Comparison of ENCODE assay signal across 25 cellular contexts in genomic region chr18:3704556-3705162, GRCh38.
DNase-seq lines count a peak whose midpoint lies in the region; ATAC-seq, FAIRE-seq and TF ChIP-seq lines count a peak whose summit lies in the region.
"Had no signal": no experiment of that assay in that cellular context is flagged by ENCODE, and none has a peak within 500 bp of the region (broad histone marks: within the 10 kb centered on the region; RNA-seq: fewer than 3 reads in every experiment).

No MANE protein-coding gene starts in this region.

- peaks cover 7% of the 10 kb centered on the region for H3K4me1 Mint-ChIP-seq in activated naive CD4-positive, alpha-beta T cell treated with anti-CD3 and anti-CD28 coated beads for 36 hours (ENCODE audit: low read depth)

- peak overlapping the region; percentile 78 to 81 for H3K27ac ChIP-seq in A549
- H3K27ac ChIP-seq: PC-9, prostate gland, skin epidermis, tibial nerve had no signal

- DNase-seq in A549 (ENCODE audit: low read depth in 1 of 2, low spot score in 1 of 2) (no peak), amniotic epithelial cell (ENCODE audit: low read depth) (peak; percentile 43), kidney glomerular epithelial cell (lab: John Stamatoyannopoulos, UW) (peak; percentile 62), LoVo (ENCODE audit: low spot score) (no peak)
- no peak for DNase-seq in stimulated activated CD4-positive, alpha-beta T cell treated with anti-CD3 and anti-CD28 coated beads, Interleukin-4, amount 100 ng/mL, for 1 hour
- no peak for DNase-seq in activated naive CD4-positive, alpha-beta T cell treated with anti-CD3 and anti-CD28 coated beads for 36 hours
- DNase-seq: activated CD4-positive, alpha-beta memory T cell treated with anti-CD3 and anti-CD28 coated beads for 36 hours; activated gamma-delta T cell; activated T-cell treated with anti-CD3 and anti-CD28 coated beads for 4 hours; effector memory CD4-positive, alpha-beta T cell; H9; Kasumi-1; NCI-H1105 treated with DMSO at 0.1 percent for 48 hours; NCI-H2107; NCI-H82; PC-9; stimulated activated CD4-positive, alpha-beta T cell treated with anti-CD3 and anti-CD28 coated beads, Interleukin-2, amount 100 ng/mL, for 48 hours; T-helper 17 cell had no signal

- H3K27me3 Mint-ChIP-seq in activated naive CD4-positive, alpha-beta T cell treated with anti-CD3 and anti-CD28 coated beads for 36 hours (ENCODE audit: low read depth), result peaks cover 28% of the 10 kb centered on the region

- TF ChIP-seq POLR2A in A549 (IDR thresholded peaks at IDR 0.05; ENCODE audit: low read length), result no peak

- FAIRE-seq in A549 (lab: Jason Lieb, UNC) (no peak), G401.6 (lab: Jason Lieb, UNC) (peak; percentile 47)
- FAIRE-seq: GM18507 had no signal

- peak overlapping the region; percentile 70; the same call in 2 of the 3 replicates for H3K4me2 ChIP-seq in A549

- intact Hi-C loops in activated naive CD4-positive, alpha-beta T cell treated with anti-CD3 and anti-CD28 coated beads for 36 hours (cut with micrococcal nuclease), result no loop called here

- peaks cover 30% of the 10 kb centered on the region for H3K4me1 ChIP-seq in A549
- H3K4me1 ChIP-seq: prostate gland had no signal

- no peak overlapping the region for H3K27ac Mint-ChIP-seq in activated naive CD4-positive, alpha-beta T cell treated with anti-CD3 and anti-CD28 coated beads for 36 hours
- H3K27ac Mint-ChIP-seq: activated CD4-positive, alpha-beta memory T cell treated with anti-CD3 and anti-CD28 coated beads for 36 hours; stimulated activated naive CD8-positive, alpha-beta T cell treated with anti-CD3 and anti-CD28 coated beads, Interleukin-15, Interleukin-2, amounts not matched to agents 100 ng/mL and 50 ng/mL, for 24 hours; T-helper 17 cell had no signal

- no peaks in the 10 kb centered on the region for H3K36me3 Mint-ChIP-seq in activated naive CD4-positive, alpha-beta T cell treated with anti-CD3 and anti-CD28 coated beads for 36 hours (ENCODE audit: low read depth)
- H3K36me3 Mint-ChIP-seq: activated CD4-positive, alpha-beta memory T cell treated with anti-CD3 and anti-CD28 coated beads for 36 hours had no signal

- H3K4me3 Mint-ChIP-seq in activated naive CD4-positive, alpha-beta T cell treated with anti-CD3 and anti-CD28 coated beads for 36 hours, result no peak overlapping the region
- H3K4me3 Mint-ChIP-seq: activated CD4-positive, alpha-beta memory T cell treated with anti-CD3 and anti-CD28 coated beads for 36 hours; H9; stimulated activated naive CD8-positive, alpha-beta T cell treated with anti-CD3 and anti-CD28 coated beads, Interleukin-15, Interleukin-2, amounts not matched to agents 100 ng/mL and 50 ng/mL, for 24 hours; T-helper 17 cell had no signal

- no peak for TF ChIP-seq EP300 in A549 (IDR thresholded peaks at IDR 0.05)

- CTCF ChIA-PET in A549 (lab: Yijun Ruan, JAX), result interaction anchor here (0.6 to 2.6 kb wide), 17 partner anchors 8 to 364 kb away, joined by 3 to 21 read pairs (median 5); no protein-coding TSS in a partner anchor
- CTCF ChIA-PET in activated naive CD4-positive, alpha-beta T cell treated with anti-CD3 and anti-CD28 coated beads for 36 hours (lab: Charles Lee), result interaction anchor here (0.6 to 2.1 kb wide), 4 partner anchors 20 to 406 kb away, joined by 3 to 10 read pairs (median 4); no protein-coding TSS in a partner anchor

- no peaks in the 10 kb centered on the region for H3K9me3 Mint-ChIP-seq in activated naive CD4-positive, alpha-beta T cell treated with anti-CD3 and anti-CD28 coated beads for 36 hours
- H3K9me3 Mint-ChIP-seq: activated CD4-positive, alpha-beta memory T cell treated with anti-CD3 and anti-CD28 coated beads for 36 hours; H9; stimulated activated naive CD8-positive, alpha-beta T cell treated with anti-CD3 and anti-CD28 coated beads, Interleukin-15, Interleukin-2, amounts not matched to agents 100 ng/mL and 50 ng/mL, for 24 hours had no signal

- no peak overlapping the region for H3K4me3 ChIP-seq in A549
- H3K4me3 ChIP-seq: PC-9, prostate gland, skin epidermis, tibial nerve had no signal

- no peak for TF ChIP-seq CTCF in A549 (IDR thresholded peaks at IDR 0.05)

- no peak for TF ChIP-seq RAD21 in A549 (conservative IDR thresholded peaks at IDR 0.05 in 1 of 2, IDR thresholded peaks at IDR 0.05 in 1 of 2)

- no peaks in the 10 kb centered on the region for H3K9me3 ChIP-seq in A549
- H3K9me3 ChIP-seq: prostate gland, tibial nerve had no signal

- POLR2A ChIA-PET in A549 (lab: Yijun Ruan, JAX), result no interaction called here

- ATAC-seq in A549, result no peak
- ATAC-seq in GM21367 (IDR thresholded peaks at IDR 0.05; ENCODE audit: unreplicated experiment), result no peak
- ATAC-seq: T-helper 17 cell had no signal

- 95% methylated on average over 1 of the region's 1 CpG for WGBS in A549 (ENCODE audit: missing lambda C conversion rate)

TF ChIP-seq in A549, 52 proteins besides CTCF, POLR2A, EP300 and RAD21:
- no peak for TF ChIP-seq NPAS2 (CRISPR knock-in tag; IDR thresholded peaks at IDR 0.05; ENCODE audit: borderline replicate concordance)
- TF ChIP-seq FOXS1 (CRISPR knock-in tag; IDR thresholded peaks at IDR 0.05), result no peak
- TF ChIP-seq HOXB13 (CRISPR knock-in tag; IDR thresholded peaks at IDR 0.05; ENCODE audit: low read depth), result no peak
- no peak for TF ChIP-seq MAZ (IDR thresholded peaks at IDR 0.05; ENCODE audit: borderline replicate concordance, low read depth, low read length)
- no peak for TF ChIP-seq HOXA7 (CRISPR knock-in tag; IDR thresholded peaks at IDR 0.05)
- TF ChIP-seq SMC3 (IDR thresholded peaks at IDR 0.05), result no peak
- no peak for TF ChIP-seq USF2 (IDR thresholded peaks at IDR 0.05)
- TF ChIP-seq CBX8 (IDR thresholded peaks at IDR 0.05), result no peak
- no peak for TF ChIP-seq CHD2 (IDR thresholded peaks at IDR 0.05; ENCODE audit: low read length, partially characterized antibody)
- TF ChIP-seq REST (IDR thresholded peaks at IDR 0.05), result no peak
- no peak for TF ChIP-seq HOXB5 (CRISPR knock-in tag; IDR thresholded peaks at IDR 0.05)
- TF ChIP-seq FOSL2 (IDR thresholded peaks at IDR 0.05), result no peak
- no peak for TF ChIP-seq FOSL2 (CRISPR knock-in tag; IDR thresholded peaks at IDR 0.05)
- no peak for TF ChIP-seq CEBPB (IDR thresholded peaks at IDR 0.05)
- no peak for TF ChIP-seq ESRRA (IDR thresholded peaks at IDR 0.05; ENCODE audit: borderline replicate concordance, low read length)
- no peak for TF ChIP-seq RFX5 (IDR thresholded peaks at IDR 0.05)
- no peak for TF ChIP-seq FOSB (CRISPR knock-in tag; IDR thresholded peaks at IDR 0.05)
- TF ChIP-seq NFE2L2 (conservative IDR thresholded peaks at IDR 0.05; ENCODE audit: low read length), result no peak

Comparison
In these comparisons a context has a peak if more than half of its experiments do, and no peak if none do; other contexts are left out.
1. DNase-seq: peak in amniotic epithelial cell (single experiment) and kidney glomerular epithelial cell (single experiment); none in A549 (0 of 2), stimulated activated CD4-positive, alpha-beta T cell treated with anti-CD3 and anti-CD28 coated beads, Interleukin-4, amount 100 ng/mL, for 1 hour (single experiment), LoVo (single experiment) and activated naive CD4-positive, alpha-beta T cell treated with anti-CD3 and anti-CD28 coated beads for 36 hours (single experiment).